In the genomic region with DNA sequence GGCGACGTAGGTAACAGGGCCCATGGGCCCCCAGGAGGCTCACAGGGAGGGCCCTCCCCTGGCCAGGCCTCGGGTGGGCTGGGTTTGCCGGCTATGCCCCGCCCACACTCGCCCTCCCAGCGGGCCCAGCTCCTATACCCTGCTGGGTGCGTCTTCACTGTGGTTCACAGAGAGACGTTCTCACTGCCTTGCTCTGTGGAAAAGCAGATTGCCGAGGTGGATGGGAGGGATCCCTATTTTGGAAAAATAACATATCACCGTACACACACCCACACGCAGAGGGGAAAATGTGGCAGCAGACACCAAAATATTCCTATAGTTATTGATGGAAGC, we compare ENCODE assay signal across 8 cellular contexts. TPM values are rescaled to one million over a fixed set of nuclear protein-coding genes. Genes with fewer than 3 reads are reported as not detected.
DNase-seq lines count a peak whose midpoint lies in the region; ATAC-seq and TF ChIP-seq lines count a peak whose summit lies in the region.

No MANE protein-coding gene starts in this region.

- peaks cover 2 to 16% (median 8%) of the 10 kb centered on the region in 4 donors for H3K4me1 Mint-ChIP-seq in CD4-positive, alpha-beta memory T cell
- H3K4me1 Mint-ChIP-seq in mesothelial cell of epicardium: peaks cover 20% of the 10 kb centered on the region

- H3K9me3 ChIP-seq in CD4-positive, alpha-beta memory T cell (ENCODE audit: control insufficient read depth in 1 of 2, low read length in 2 of 2): no peaks in the 10 kb centered on the region

- peak overlapping the region; percentile 95 to 98 (median 96) for H3K27ac Mint-ChIP-seq in CD4-positive, alpha-beta memory T cell
- H3K27ac Mint-ChIP-seq in mesothelial cell of epicardium: peak overlapping the region; percentile 96

- POLR2A ChIA-PET in CD4-positive, alpha-beta memory T cell (lab: Charles Lee; ENCODE audit: partially characterized antibody): interaction anchor here (0.7 to 3.6 kb wide), 12 partner anchors 15 to 496 kb away, joined by 3 to 48 read pairs (median 9); a partner anchor contains a TSS

- H3K27me3 Mint-ChIP-seq in CD4-positive, alpha-beta memory T cell: no peaks in the 10 kb centered on the region
- no peaks in the 10 kb centered on the region for H3K27me3 Mint-ChIP-seq in mesothelial cell of epicardium (ENCODE audit: low read depth)

- H3K9me3 Mint-ChIP-seq in CD4-positive, alpha-beta memory T cell: peaks cover 0 to 6% (median 0%) of the 10 kb centered on the region in 8 donors
- H3K9me3 Mint-ChIP-seq in mesothelial cell of epicardium: peaks cover 8% of the 10 kb centered on the region

- intact Hi-C loops in CD4-positive, alpha-beta memory T cell (cut with micrococcal nuclease): loop anchor here (1.0 to 10.0 kb wide), 11 partner anchors 14 to 1961 kb away; a partner anchor contains a TSS

- no peaks in the 10 kb centered on the region for H3K27me3 ChIP-seq in CD4-positive, alpha-beta memory T cell (ENCODE audit: insufficient read depth, low read length)

- DNase-seq in CD4-positive, alpha-beta memory T cell: peak; percentile 53 to 76 (median 64)
- DNase-seq in NB4 (ENCODE audit: low read depth): peak; percentile 73
- DNase-seq in activated CD4-positive, CD25-positive, alpha-beta regulatory T cell treated with anti-CD3 and anti-CD28 coated beads, Interleukin-2, amount 50 U/mL, for 72 hours: peak; percentile 54
- peak; percentile 51 for DNase-seq in central memory CD4-positive, alpha-beta T cell
- DNase-seq in mesothelial cell of epicardium (ENCODE audit: low spot score in 2 of 2, unreplicated experiment in 2 of 2): peak in 1 of 2 experiments; percentile 61
- peak; percentile 80 for DNase-seq in stimulated activated CD8-positive, alpha-beta memory T cell treated with anti-CD3 and anti-CD28 coated beads, Interleukin-4, amount 100 ng/mL, for 48 hours
- no peak for DNase-seq in mucosa of gallbladder (ENCODE audit: low spot score)

- H3K4me3 ChIP-seq in CD4-positive, alpha-beta memory T cell (ENCODE audit: low read length in 2 of 2): peak overlapping the region in 1 of 2 donors; percentile 86
- peak overlapping the region; percentile 54 for H3K4me3 ChIP-seq in NB4 (ENCODE audit: low read depth, low read length)

- peaks cover 0 to 7% of the 10 kb centered on the region in 2 donors for H3K36me3 Mint-ChIP-seq in CD4-positive, alpha-beta memory T cell
- H3K36me3 Mint-ChIP-seq in mesothelial cell of epicardium: no peaks in the 10 kb centered on the region

- peak; percentile 38 for ATAC-seq in GM21529 (IDR thresholded peaks at IDR 0.05; ENCODE audit: unreplicated experiment)

- TF ChIP-seq CTCF in NB4 (IDR thresholded peaks at IDR 0.05; ENCODE audit: low read depth, low read length): no peak
- no peak for TF ChIP-seq CTCF in mesothelial cell of epicardium (IDR thresholded peaks at IDR 0.05; ENCODE audit: unreplicated experiment)

- CTCF ChIA-PET in CD4-positive, alpha-beta memory T cell (lab: Charles Lee; ENCODE audit: partially characterized antibody): interaction anchor here (0.9 to 2.3 kb wide), 7 partner anchors 10 to 239 kb away, joined by 3 to 11 read pairs (median 5); no protein-coding TSS in a partner anchor

- H3K4me3 Mint-ChIP-seq in CD4-positive, alpha-beta memory T cell: peak overlapping the region; percentile 89 to 96 (median 93)
- H3K4me3 Mint-ChIP-seq in mesothelial cell of epicardium: peak overlapping the region; percentile 73

- H3K4me1 ChIP-seq in CD4-positive, alpha-beta memory T cell (ENCODE audit: insufficient read depth, low read length): peaks cover 11% of the 10 kb centered on the region

- H3K36me3 ChIP-seq in CD4-positive, alpha-beta memory T cell (ENCODE audit: insufficient read depth, low read length): no peaks in the 10 kb centered on the region

- TF ChIP-seq POLR2A in NB4 (IDR thresholded peaks at IDR 0.05; ENCODE audit: extremely low read depth, insufficient read length): no peak

- H3K27ac ChIP-seq in CD4-positive, alpha-beta memory T cell (ENCODE audit: low read depth, low read length): peak overlapping the region; percentile 69

RNA-seq across cellular contexts. Expression of a gene that starts 49.6 kb away (rescaled TPM):
- total RNA-seq in CD4-positive, alpha-beta memory T cell: 10 to 100 TPM; 12.7 to 14.1 TPM
- polyA plus RNA-seq in CD4-positive, alpha-beta memory T cell: 10 to 100 TPM; 11.4 TPM
- total RNA-seq in mesothelial cell of epicardium (12.3 to 13.3 TPM (median 13.0 TPM) in 3 replicates), mucosa of gallbladder (13.1 TPM)
